ENCODE assay signal across 1 cellular context in genomic region chrX:18119856-18120255, GRCh38.
TF ChIP-seq lines count a peak whose summit lies in the region.

No MANE protein-coding gene starts in this region.

TF ChIP-seq in SK-N-SH, 30 proteins besides CTCF, POLR2A, EP300 and RAD21 (continued from another document):
- TF ChIP-seq PBX3 (IDR thresholded peaks at IDR 0.05) (no peak), TEAD4 (IDR thresholded peaks at IDR 0.05; ENCODE audit: borderline replicate concordance, insufficient read depth) (no peak)
